Comparison of ENCODE assay signal across 21 cellular contexts in the genomic region with DNA sequence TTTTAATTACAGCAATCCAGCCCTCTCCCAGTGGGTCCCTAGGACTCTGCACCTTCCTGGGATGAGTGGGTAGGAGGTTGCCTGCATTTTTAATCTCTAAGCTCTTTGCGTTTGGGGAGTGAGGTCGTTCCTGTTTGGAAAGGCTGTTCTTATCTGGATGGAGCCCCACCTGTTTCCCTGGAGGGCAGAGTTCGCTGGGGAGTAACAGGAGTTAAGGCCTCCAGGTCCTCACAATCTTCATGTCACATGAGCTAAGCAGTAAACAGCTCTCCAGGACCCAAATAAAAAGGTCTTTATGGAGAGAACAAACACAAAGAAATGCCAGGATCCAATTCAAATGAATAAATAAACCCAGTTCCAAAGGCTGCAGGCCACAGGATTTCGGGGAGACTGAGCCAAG. TPM values are rescaled to one million over a fixed set of nuclear protein-coding genes. Genes with fewer than 3 reads are reported as not detected.
DNase-seq lines count a peak whose midpoint lies in the region; TF ChIP-seq lines count a peak whose summit lies in the region.
"Had no signal": no experiment of that assay in that cellular context is flagged by ENCODE, and none has a peak within 500 bp of the region (broad histone marks: within the 10 kb centered on the region; RNA-seq: fewer than 3 reads in every experiment).

No MANE protein-coding gene starts in this region.

- in situ Hi-C loops in transverse colon (cut with MboI; ENCODE audit: low pct_ligation_motif_present in 1 of 4, low pct_unique_long_range_greater_than_20kb in 1 of 4, low sequenced_read_pairs in 3 of 4), result no loop called here

- H3K4me3 ChIP-seq in mucosa of rectum (ENCODE audit: low read length in 2 of 2) (peak overlapping the region in 1 of 2 donors; percentile 41), transverse colon (no peak overlapping the region), mesendoderm (ENCODE audit: low read length) (no peak overlapping the region)

- H3K23ac ChIP-seq in mesendoderm (ENCODE audit: low read length), result no peak overlapping the region

- TF ChIP-seq CTCF in transverse colon (IDR thresholded peaks at IDR 0.05), result no peak

- DNase-seq in NCI-H82 (lab: John Stamatoyannopoulos, UW) (peak; percentile 52), NCI-H82 treated with DMSO at 0.1 percent for 48 hours (lab: John Stamatoyannopoulos, UW; ENCODE audit: unreplicated experiment) (no peak), globus pallidus (ENCODE audit: low spot score) (peak; percentile 8), transverse colon (peak; percentile 74), NCI-H2029 treated with DMSO at 0.1 percent for 48 hours (lab: John Stamatoyannopoulos, UW) (no peak), mesendoderm (no peak), NCI-H2107 (lab: John Stamatoyannopoulos, UW) (no peak)
- DNase-seq: AML-193, COR-L47, Kasumi-1, NCI-H1092 treated with DMSO at 0.1 percent for 48 hours, NCI-H146, NCI-H2081 treated with DMSO at 0.1 percent for 48 hours, NCI-H510A treated with DMSO at 0.1 percent for 48 hours, NCI-H774, RPMI8226, SHP77 treated with DMSO at 0.1 percent for 48 hours had no signal

- H3K36me3 ChIP-seq in mucosa of rectum (ENCODE audit: control insufficient read depth in 2 of 2, insufficient read depth in 2 of 2, low read length in 2 of 2) (no peaks in the 10 kb centered on the region), transverse colon (no peaks in the 10 kb centered on the region), mesendoderm (ENCODE audit: control insufficient read depth, insufficient read depth, low read length) (no peaks in the 10 kb centered on the region)

- no peaks in the 10 kb centered on the region for H3K27me3 ChIP-seq in mucosa of rectum (ENCODE audit: control insufficient read depth in 2 of 2, insufficient read depth in 2 of 2, low read length in 2 of 2)
- no peaks in the 10 kb centered on the region for H3K27me3 ChIP-seq in transverse colon
- no peaks in the 10 kb centered on the region for H3K27me3 ChIP-seq in mesendoderm (ENCODE audit: insufficient read depth, low read length, poor library complexity)

- no peak for TF ChIP-seq EP300 in transverse colon (IDR thresholded peaks at IDR 0.05; ENCODE audit: low read depth)

- H3K79me2 ChIP-seq in mesendoderm (ENCODE audit: control insufficient read depth, insufficient read depth, low read length), result no peaks in the 10 kb centered on the region

- intact Hi-C loops in transverse colon (cut with DNase I; ENCODE audit: low total_unique reads), result no loop called here

- no peak overlapping the region for H2BK120ac ChIP-seq in mesendoderm (ENCODE audit: low read depth, low read length)

- WGBS in transverse colon (ENCODE audit: low coverage in 1 of 2), 2 donors, result 30 to 31% methylated on average over 2 to 4 of the region's 4 CpGs
- WGBS in mesendoderm (ENCODE audit: extremely low coverage, insufficient coverage, low lambda C conversion rate), result no CpG with 5 or more reads among the region's 4 CpGs

- no peak overlapping the region for H3K56ac ChIP-seq in mesendoderm (ENCODE audit: low read length)

- no peak overlapping the region for H3K4me2 ChIP-seq in mesendoderm (ENCODE audit: low read length)

- H3K9ac ChIP-seq in mucosa of rectum (ENCODE audit: low read depth in 1 of 2, low read length in 2 of 2), result peak overlapping the region in 1 of 2 donors; percentile 48
- no peak overlapping the region for H3K9ac ChIP-seq in mesendoderm (ENCODE audit: low read length)

- no peak for TF ChIP-seq POLR2A in transverse colon (IDR thresholded peaks at IDR 0.05)

- H4K5ac ChIP-seq in mesendoderm (ENCODE audit: low read length), result no peak overlapping the region

- H3K4me1 ChIP-seq in mucosa of rectum (ENCODE audit: control insufficient read depth in 2 of 2, insufficient read depth in 2 of 2, low read length in 2 of 2) (peaks cover 15 to 40% of the 10 kb centered on the region in 2 donors), transverse colon (peaks cover 0 to 28% (median 22%) of the 10 kb centered on the region in 4 donors), mesendoderm (ENCODE audit: control insufficient read depth, low read depth, low read length) (no peaks in the 10 kb centered on the region)

- H3K79me1 ChIP-seq in mesendoderm (ENCODE audit: low read length), result no peaks in the 10 kb centered on the region

- H3K27ac ChIP-seq in mucosa of rectum (ENCODE audit: low read depth in 2 of 2, low read length in 2 of 2), result peak overlapping the region; percentile 84 to 88
- H3K27ac ChIP-seq in transverse colon, result peak overlapping the region; percentile 74 to 87 (median 80)
- no peak overlapping the region for H3K27ac ChIP-seq in mesendoderm (ENCODE audit: low read depth, low read length)
- H3K27ac ChIP-seq: 22Rv1 had no signal

- H3K18ac ChIP-seq in mesendoderm (ENCODE audit: low read length), result no peak overlapping the region

- no peak overlapping the region for H4K8ac ChIP-seq in mesendoderm (ENCODE audit: low read depth, low read length)

- no peaks in the 10 kb centered on the region for H3K9me3 ChIP-seq in mucosa of rectum (ENCODE audit: control insufficient read depth in 2 of 2, low read length in 2 of 2)
- H3K9me3 ChIP-seq in transverse colon, result no peaks in the 10 kb centered on the region

- H2BK5ac ChIP-seq in mesendoderm (ENCODE audit: low read length), result no peak overlapping the region

- no peak overlapping the region for H2AK5ac ChIP-seq in mesendoderm (ENCODE audit: low read length)

- H2BK15ac ChIP-seq in mesendoderm (replicated peaks; ENCODE audit: low read depth), result no peak overlapping the region

- H3K4ac ChIP-seq in mesendoderm (ENCODE audit: low read depth, low read length), result no peak overlapping the region

RNA-seq across cellular contexts. Expression of a gene that starts 56.0 kb away (rescaled TPM):
- 10 to 100 TPM; 19.1 to 53.8 (median 30.7) TPM for total RNA-seq in transverse colon
- polyA plus RNA-seq in mesendoderm (2013, experiment 1 of 2), result 3.1 TPM
- 3.4 TPM for polyA plus RNA-seq in mesendoderm (2013, experiment 2 of 2)
- total RNA-seq: HT-29 had no signal
- polyA plus RNA-seq: IgD-negative memory B cell had no signal

Comparison
In these comparisons a context has a peak if more than half of its experiments do, and no peak if none do; other contexts are left out.
1. DNase-seq: peak in NCI-H82 (single experiment), globus pallidus (single experiment) and transverse colon (single experiment); none in NCI-H82 treated with DMSO at 0.1 percent for 48 hours (single experiment), NCI-H2029 treated with DMSO at 0.1 percent for 48 hours (single experiment), mesendoderm (single experiment) and NCI-H2107 (single experiment).